ENCODE assay signal across 21 cellular contexts in the genomic region with DNA sequence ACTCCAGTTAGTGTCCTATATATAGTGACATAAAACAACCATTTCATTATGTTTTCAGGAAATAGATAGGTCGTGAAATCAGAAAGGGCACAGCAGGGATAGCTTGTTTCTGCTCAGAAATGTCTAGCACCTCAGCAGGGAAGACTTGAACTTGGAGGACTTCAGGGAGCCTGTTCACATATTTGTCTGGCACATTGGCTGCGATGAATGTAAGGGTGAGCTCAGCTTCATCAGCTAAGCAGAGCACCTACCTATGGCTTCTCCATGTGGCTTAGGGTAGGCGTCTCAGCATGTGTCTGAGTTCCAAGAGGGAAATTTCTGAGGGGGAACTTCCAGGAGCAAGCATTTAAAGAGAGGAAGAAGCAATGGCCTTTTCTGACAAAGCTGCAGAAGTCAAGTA.
DNase-seq lines count a peak whose midpoint lies in the region; ATAC-seq and TF ChIP-seq lines count a peak whose summit lies in the region.
"Had no signal": no experiment of that assay in that cellular context is flagged by ENCODE, and none has a peak within 500 bp of the region (broad histone marks: within the 10 kb centered on the region; RNA-seq: fewer than 3 reads in every experiment).

No MANE protein-coding gene starts in this region.

- intact Hi-C loops in prostate gland (cut with DNase I) = no loop called here

- no peaks in the 10 kb centered on the region for H3K36me3 Mint-ChIP-seq in T-helper 2 cell treated with Interferon-gamma antibody and Interleukin-4, amounts not matched to agents 5 μg/mL and 100 μg/mL, for 36 hours (ENCODE audit: low read depth)
- H3K36me3 Mint-ChIP-seq: CD14-positive monocyte; CD8-positive, alpha-beta memory T cell had no signal

- no peaks in the 10 kb centered on the region for H3K36me3 ChIP-seq in DND-41 (ENCODE audit: insufficient read depth, low read length)
- H3K36me3 ChIP-seq in HUES48 (ENCODE audit: control insufficient read depth, insufficient read depth, low read length) = no peaks in the 10 kb centered on the region
- no peaks in the 10 kb centered on the region for H3K36me3 ChIP-seq in prostate gland
- H3K36me3 ChIP-seq: BE2C; BLaER1 treated with 17β-estradiol and CSF1 and Interleukin-3, amounts not matched to agents 10 nM and 100 nM had no signal

- H3K4me3 Mint-ChIP-seq in T-helper 2 cell treated with Interferon-gamma antibody and Interleukin-4, amounts not matched to agents 5 μg/mL and 100 μg/mL, for 36 hours = no peak overlapping the region
- H3K4me3 Mint-ChIP-seq: CD14-positive monocyte; CD4-positive, alpha-beta T cell; CD8-positive, alpha-beta memory T cell; H9 had no signal

- TF ChIP-seq CTCF in DND-41 (IDR thresholded peaks at IDR 0.05; ENCODE audit: borderline replicate concordance, extremely low read depth, low read length, poor library complexity, severe bottlenecking) = no peak
- TF ChIP-seq CTCF in choroid plexus epithelial cell (conservative IDR thresholded peaks at IDR 0.05; ENCODE audit: low read depth, low read length) = no peak
- TF ChIP-seq CTCF in prostate gland (IDR thresholded peaks at IDR 0.05) = no peak

- H4K20me1 ChIP-seq in DND-41 (ENCODE audit: insufficient read depth, low read length) = no peaks in the 10 kb centered on the region
- H4K20me1 ChIP-seq: BLaER1 treated with 17β-estradiol and CSF1 and Interleukin-3, amounts not matched to agents 10 nM and 100 nM had no signal

- TF ChIP-seq POLR2A in prostate gland (IDR thresholded peaks at IDR 0.05) = no peak

- H3K9ac ChIP-seq in DND-41 (ENCODE audit: low read depth, low read length) (no peak overlapping the region), HUES48 (ENCODE audit: low read depth, low read length) (no peak overlapping the region)
- H3K9ac ChIP-seq: BLaER1 treated with 17β-estradiol and CSF1 and Interleukin-3, amounts not matched to agents 10 nM and 100 nM had no signal

- no peaks in the 10 kb centered on the region for H3K9me3 Mint-ChIP-seq in T-helper 2 cell treated with Interferon-gamma antibody and Interleukin-4, amounts not matched to agents 5 μg/mL and 100 μg/mL, for 36 hours

- no peak overlapping the region for H3K4me3 ChIP-seq in DND-41 (ENCODE audit: low read depth in 1 of 2, low read length in 2 of 2)
- no peak overlapping the region for H3K4me3 ChIP-seq in HUES48 (ENCODE audit: low read depth, low read length)
- H3K4me3 ChIP-seq in choroid plexus epithelial cell (ENCODE audit: low read depth, low read length) = no peak overlapping the region
- no peak overlapping the region for H3K4me3 ChIP-seq in prostate gland
- H3K4me3 ChIP-seq: A549; BLaER1 treated with 17β-estradiol and CSF1 and Interleukin-3, amounts not matched to agents 10 nM and 100 nM had no signal

- H2AFZ ChIP-seq in DND-41 (ENCODE audit: low read depth, low read length) = peak overlapping the region; percentile 25; the same call in 1 of the 2 replicates

- H3K4me2 ChIP-seq in DND-41 (ENCODE audit: insufficient read depth, low read length) = no peak overlapping the region
- H3K4me2 ChIP-seq: A549; BLaER1 treated with 17β-estradiol and CSF1 and Interleukin-3, amounts not matched to agents 10 nM and 100 nM had no signal

- no peak overlapping the region for H3K27ac ChIP-seq in DND-41 (ENCODE audit: low read length)
- H3K27ac ChIP-seq in HUES48 (ENCODE audit: low read depth, low read length) = peak overlapping the region; percentile 33
- H3K27ac ChIP-seq in prostate gland = no peak overlapping the region
- H3K27ac ChIP-seq: A549; BLaER1 treated with 17β-estradiol and CSF1 and Interleukin-3, amounts not matched to agents 10 nM and 100 nM had no signal

- H3K4me1 ChIP-seq in DND-41 (ENCODE audit: insufficient read depth, low read length) (peaks cover 8% of the 10 kb centered on the region; the same call in 1 of the 2 replicates), HUES48 (ENCODE audit: control insufficient read depth, insufficient read depth, low read length) (peaks cover 14% of the 10 kb centered on the region), prostate gland (replicated peaks) (no peaks in the 10 kb centered on the region)
- H3K4me1 ChIP-seq: A549; BE2C; BLaER1 treated with 17β-estradiol and CSF1 and Interleukin-3, amounts not matched to agents 10 nM and 100 nM had no signal

- H3K9me3 ChIP-seq in DND-41 (ENCODE audit: insufficient read depth, low read length, severe bottlenecking) (peaks cover 10% of the 10 kb centered on the region), HUES48 (ENCODE audit: control insufficient read depth, insufficient read depth, low read length) (no peaks in the 10 kb centered on the region), prostate gland (no peaks in the 10 kb centered on the region)
- H3K9me3 ChIP-seq: A549, BE2C had no signal

- no peak overlapping the region for H3K27ac Mint-ChIP-seq in T-helper 2 cell treated with Interferon-gamma antibody and Interleukin-4, amounts not matched to agents 5 μg/mL and 100 μg/mL, for 36 hours
- H3K27ac Mint-ChIP-seq: CD14-positive monocyte; CD4-positive, alpha-beta T cell had no signal

- no peak for DNase-seq in DND-41
- peak; percentile 10 for DNase-seq in choroid plexus epithelial cell (ENCODE audit: low read depth)
- peak; percentile 9 for DNase-seq in iPS-NIHi7 (ENCODE audit: extremely low spot score)
- no peak for DNase-seq in T-helper 2 cell treated with Interferon-gamma antibody and Interleukin-4, amounts not matched to agents 5 μg/mL and 100 μg/mL, for 36 hours (ENCODE audit: low spot score)
- DNase-seq in prostate gland (ENCODE audit: low spot score) = no peak
- DNase-seq: 8988T; ACHN; AML-193; BE2C; CD4-positive, alpha-beta T cell; CD8-positive, alpha-beta memory T cell; DMS 273 treated with DMSO at 0.1 percent for 48 hours; DMS79; GF-D8; H9 had no signal

- H3K27me3 Mint-ChIP-seq in T-helper 2 cell treated with Interferon-gamma antibody and Interleukin-4, amounts not matched to agents 5 μg/mL and 100 μg/mL, for 36 hours (ENCODE audit: low read depth) = no peaks in the 10 kb centered on the region
- H3K27me3 Mint-ChIP-seq: CD4-positive, alpha-beta T cell; CD8-positive, alpha-beta memory T cell had no signal

- H3K27me3 ChIP-seq in DND-41 (ENCODE audit: insufficient read depth, low read length, poor library complexity) (no peaks in the 10 kb centered on the region), HUES48 (ENCODE audit: control insufficient read depth, insufficient read depth, low read length) (no peaks in the 10 kb centered on the region), prostate gland (replicated peaks; ENCODE audit: insufficient read depth) (no peaks in the 10 kb centered on the region)
- H3K27me3 ChIP-seq: BE2C; BLaER1 treated with 17β-estradiol and CSF1 and Interleukin-3, amounts not matched to agents 10 nM and 100 nM had no signal

- 84% methylated on average over 3 of the region's 3 CpGs for WGBS in prostate gland

- H3K79me2 ChIP-seq in DND-41 (ENCODE audit: insufficient read depth, low read length) = no peaks in the 10 kb centered on the region

- ATAC-seq in DND-41 (ENCODE audit: insufficient read depth, low read depth) (no peak), HG03354 (IDR thresholded peaks at IDR 0.05; ENCODE audit: poor library complexity, severe bottlenecking, unreplicated experiment) (no peak)
- ATAC-seq: A549, HCT116 had no signal

- no peaks in the 10 kb centered on the region for H3K4me1 Mint-ChIP-seq in T-helper 2 cell treated with Interferon-gamma antibody and Interleukin-4, amounts not matched to agents 5 μg/mL and 100 μg/mL, for 36 hours (ENCODE audit: low read depth)
- H3K4me1 Mint-ChIP-seq: CD14-positive monocyte; CD8-positive, alpha-beta memory T cell had no signal

Comparison
In these comparisons a context has a peak if more than half of its experiments do, and no peak if none do; other contexts are left out.
1. DNase-seq: peak in choroid plexus epithelial cell (single experiment) and iPS-NIHi7 (single experiment); none in DND-41 (single experiment), T-helper 2 cell treated with Interferon-gamma antibody and Interleukin-4, amounts not matched to agents 5 μg/mL and 100 μg/mL, for 36 hours (single experiment) and prostate gland (single experiment).